Comparison of ENCODE assay signal across 1 cellular context in genomic region chr18:2627821-2628276, GRCh38.
A peak's percentile ranks its signal among the peaks of the same experiment; 100 is the strongest.
TF ChIP-seq lines count a peak whose summit lies in the region.

No MANE protein-coding gene starts in this region.

TF ChIP-seq in IMR-90, 13 proteins besides CTCF, POLR2A, EP300 and RAD21:
- TF ChIP-seq MAFK (IDR thresholded peaks at IDR 0.05; ENCODE audit: low read depth, low read length) (no peak), ELK1 (IDR thresholded peaks at IDR 0.05; ENCODE audit: borderline replicate concordance, low read depth, low read length) (no peak), CEBPB (IDR thresholded peaks at IDR 0.05; ENCODE audit: low read depth, low read length) (peak; percentile 79), MXI1 (IDR thresholded peaks at IDR 0.05; ENCODE audit: borderline replicate concordance, low read depth, low read length) (no peak)
